In genomic region chr9:134744542-134745295, GRCh38 we compare ENCODE assay signal across 1 cellular context.
TF ChIP-seq lines count a peak whose summit lies in the region.

No MANE protein-coding gene starts in this region.

TF ChIP-seq in HepG2, 621 proteins besides CTCF, POLR2A, EP300 and RAD21 (continued from another document):
- TF ChIP-seq MNT (IDR thresholded peaks at IDR 0.05): peak; percentile 84
- TF ChIP-seq ZMAT3 (CRISPR knock-in tag; conservative IDR thresholded peaks at IDR 0.05): no peak
